Comparison of ENCODE assay signal across 8 cellular contexts in the genomic region with DNA sequence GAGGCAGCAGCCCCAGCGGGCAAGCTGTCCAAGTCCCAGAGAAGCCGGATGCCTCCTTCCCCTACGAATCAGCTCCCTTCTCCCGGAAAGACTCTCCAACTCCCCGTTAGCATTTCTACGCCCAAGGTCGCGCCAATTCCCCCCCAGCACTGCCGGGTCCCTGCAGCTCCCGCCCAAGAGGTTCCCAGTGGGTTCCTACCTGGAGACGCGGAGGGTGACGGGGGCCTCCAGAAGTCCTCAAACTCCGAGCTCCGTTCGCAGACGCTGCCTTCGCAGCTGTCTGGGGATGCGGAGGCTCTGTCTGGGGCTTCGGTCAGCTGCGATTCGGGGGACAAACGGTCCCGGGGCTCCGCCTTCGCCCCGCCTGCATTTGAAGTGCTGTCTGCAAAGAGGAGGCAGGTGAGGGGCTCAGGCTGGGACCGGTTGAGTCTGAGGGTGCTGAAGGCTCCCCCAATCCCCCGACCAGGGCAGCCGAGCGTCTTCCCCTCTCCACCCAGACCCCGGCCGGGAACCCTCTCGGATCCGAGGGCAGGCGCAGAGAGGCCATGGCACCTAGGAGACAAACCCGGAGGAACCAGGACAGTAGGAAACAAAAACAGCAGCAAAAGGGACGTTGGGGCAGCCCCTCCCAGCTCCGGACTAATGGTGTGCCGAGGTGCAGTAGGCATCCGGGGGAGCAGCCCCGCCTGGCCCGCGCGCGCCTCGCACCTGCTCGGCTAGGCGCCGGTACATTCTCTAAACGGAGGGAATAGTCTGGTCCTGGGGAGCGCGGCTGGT. TPM values are rescaled to one million over a fixed set of nuclear protein-coding genes. Genes with fewer than 3 reads are reported as not detected.
A peak's percentile ranks its signal among the peaks of the same experiment; 100 is the strongest.
DNase-seq lines count a peak whose midpoint lies in the region; ATAC-seq and FAIRE-seq lines count a peak whose summit lies in the region.

No MANE protein-coding gene starts in this region.

- FAIRE-seq in small intestine (lab: Jason Lieb, UNC) (no peak), urothelium cell line (lab: Jason Lieb, UNC) (no peak)

- no peaks in the 10 kb centered on the region for H3K27me3 ChIP-seq in Karpas-422 (ENCODE audit: low read length)
- H3K27me3 ChIP-seq in right cardiac atrium (ENCODE audit: control insufficient read depth, insufficient read depth), result no peaks in the 10 kb centered on the region
- H3K27me3 ChIP-seq in small intestine (ENCODE audit: control insufficient read depth in 2 of 2, insufficient read depth in 2 of 2, low read length in 2 of 2), result peaks cover 5 to 26% of the 10 kb centered on the region in 2 donors

- H3K4me3 Mint-ChIP-seq in activated T-cell treated with anti-CD3 and anti-CD28 coated beads, Interleukin-2, amount 50 U/mL, for 24 hours, result peak overlapping the region; percentile 90

- peak overlapping the region; percentile 84 for H3K9ac ChIP-seq in Karpas-422 (ENCODE audit: low read length)

- peak overlapping the region; percentile 77 for H3K4me3 ChIP-seq in Karpas-422 (ENCODE audit: low read length)
- peak overlapping the region; percentile 64 for H3K4me3 ChIP-seq in right cardiac atrium (ENCODE audit: low read length)
- H3K4me3 ChIP-seq in small intestine (ENCODE audit: low read depth in 1 of 2, low read length in 2 of 2), result peak overlapping the region; percentile 46 to 58

- peaks cover 77% of the 10 kb centered on the region for H3K36me3 Mint-ChIP-seq in activated T-cell treated with anti-CD3 and anti-CD28 coated beads, Interleukin-2, amount 50 U/mL, for 24 hours (ENCODE audit: low read depth)

- peaks cover 16% of the 10 kb centered on the region for H3K79me2 ChIP-seq in Karpas-422 (ENCODE audit: low read length)

- H3K36me3 ChIP-seq in Karpas-422 (ENCODE audit: insufficient read depth, low read length), result no peaks in the 10 kb centered on the region; the same call in 1 of the 2 replicates
- H3K36me3 ChIP-seq in small intestine (ENCODE audit: control insufficient read depth in 2 of 2, insufficient read depth in 2 of 2, low read length in 2 of 2), result no peaks in the 10 kb centered on the region

- 2% methylated on average over 53 of the region's 53 CpGs for WGBS in right cardiac atrium
- WGBS in small intestine, 3 donors, result 2% methylated on average over 53 of the region's 53 CpGs

- peak; percentile 44 for DNase-seq in EL
- peak; percentile 44 for DNase-seq in Karpas-422
- DNase-seq in activated T-cell treated with anti-CD3 and anti-CD28 coated beads, Interleukin-2, amount 50 U/mL, for 24 hours, result peak; percentile 69
- DNase-seq in right cardiac atrium, result peak in 2 of 3 donors; percentile 49 to 54
- no peak for DNase-seq in small intestine
- no peak for DNase-seq in urothelium cell line (ENCODE audit: low spot score)
- DNase-seq in ureter (ENCODE audit: low spot score), result no peak

- H4K20me1 ChIP-seq in Karpas-422 (ENCODE audit: insufficient read depth, low read depth, low read length), result no peaks in the 10 kb centered on the region

- H3K9me2 ChIP-seq in Karpas-422 (replicated peaks; ENCODE audit: insufficient read depth, low read length), result no peaks in the 10 kb centered on the region

- peaks cover 23% of the 10 kb centered on the region for H3K4me1 ChIP-seq in Karpas-422 (ENCODE audit: low read length)
- H3K4me1 ChIP-seq in right cardiac atrium (ENCODE audit: control insufficient read depth, insufficient read depth, low read length), result peaks cover 10% of the 10 kb centered on the region
- peaks cover 0 to 7% of the 10 kb centered on the region in 2 donors for H3K4me1 ChIP-seq in small intestine (ENCODE audit: control insufficient read depth in 2 of 2, insufficient read depth in 1 of 2, low read depth in 1 of 2, low read length in 1 of 2)

- peak overlapping the region; percentile 87 for H2AFZ ChIP-seq in Karpas-422 (ENCODE audit: low read length)

- H3K27ac Mint-ChIP-seq in activated T-cell treated with anti-CD3 and anti-CD28 coated beads, Interleukin-2, amount 50 U/mL, for 24 hours, result peak overlapping the region; percentile 98

- H3K4me1 Mint-ChIP-seq in activated T-cell treated with anti-CD3 and anti-CD28 coated beads, Interleukin-2, amount 50 U/mL, for 24 hours (ENCODE audit: low read depth), result peaks cover 48% of the 10 kb centered on the region

- peak overlapping the region; percentile 70 for H3K4me2 ChIP-seq in Karpas-422 (ENCODE audit: low read depth, low read length, poor library complexity, severe bottlenecking)

- H3K27ac ChIP-seq in Karpas-422 (ENCODE audit: low read length) (no peak overlapping the region), right cardiac atrium (ENCODE audit: low read length) (no peak overlapping the region), small intestine (ENCODE audit: low read depth in 1 of 2, low read length in 1 of 2) (peak overlapping the region; percentile 50 to 87)

- intact Hi-C loops in right cardiac atrium (cut with DNase I), result no loop called here

- ATAC-seq in right cardiac atrium, result no peak
- no peak for ATAC-seq in GM19452 (IDR thresholded peaks at IDR 0.05; ENCODE audit: unreplicated experiment)

- no peaks in the 10 kb centered on the region for H3K9me3 Mint-ChIP-seq in activated T-cell treated with anti-CD3 and anti-CD28 coated beads, Interleukin-2, amount 50 U/mL, for 24 hours

- H3K9me3 ChIP-seq in Karpas-422 (ENCODE audit: low read length), result no peaks in the 10 kb centered on the region
- H3K9me3 ChIP-seq in right cardiac atrium (ENCODE audit: control insufficient read depth, low read length), result no peaks in the 10 kb centered on the region
- H3K9me3 ChIP-seq in small intestine (ENCODE audit: control insufficient read depth, low read depth), result no peaks in the 10 kb centered on the region

- no peaks in the 10 kb centered on the region for H3K27me3 Mint-ChIP-seq in activated T-cell treated with anti-CD3 and anti-CD28 coated beads, Interleukin-2, amount 50 U/mL, for 24 hours

RNA-seq across cellular contexts. Expression of gene GFI1, which starts 3.9 kb away (rescaled TPM):
- 10.2 and 10.8 TPM in 2 replicates for total RNA-seq in Karpas-422 (2014; rRNA removed; shearing (Covaris generic); ENCODE audit: low replicate concordance)
- under 1 TPM in 3 of 4 donors, not detected in 1; 0.29 to 0.59 (median 0.45) TPM for total RNA-seq in right cardiac atrium
- polyA plus RNA-seq in right cardiac atrium, result 0.18 TPM
- 1 to 10 TPM; 2.5 to 3.0 (median 2.7) TPM for polyA plus RNA-seq in small intestine
- total RNA-seq in ureter, result 2.4 TPM

Comparison
In these comparisons a context has a peak if more than half of its experiments do, and no peak if none do; other contexts are left out.
1. DNase-seq: peak in EL (single experiment), Karpas-422 (single experiment), activated T-cell treated with anti-CD3 and anti-CD28 coated beads, Interleukin-2, amount 50 U/mL, for 24 hours (single experiment) and right cardiac atrium (2 of 3); none in small intestine (single experiment), urothelium cell line (single experiment) and ureter (single experiment).
2. H3K27ac ChIP-seq: peak in small intestine (2 of 2); none in Karpas-422 (single experiment) and right cardiac atrium (single experiment).
3. Peak in every context shown above with its lines, with median percentiles within 50 percentile points of each other: H3K4me3 ChIP-seq.